24 cellular contexts compared by ENCODE assay signal in the genomic region with DNA sequence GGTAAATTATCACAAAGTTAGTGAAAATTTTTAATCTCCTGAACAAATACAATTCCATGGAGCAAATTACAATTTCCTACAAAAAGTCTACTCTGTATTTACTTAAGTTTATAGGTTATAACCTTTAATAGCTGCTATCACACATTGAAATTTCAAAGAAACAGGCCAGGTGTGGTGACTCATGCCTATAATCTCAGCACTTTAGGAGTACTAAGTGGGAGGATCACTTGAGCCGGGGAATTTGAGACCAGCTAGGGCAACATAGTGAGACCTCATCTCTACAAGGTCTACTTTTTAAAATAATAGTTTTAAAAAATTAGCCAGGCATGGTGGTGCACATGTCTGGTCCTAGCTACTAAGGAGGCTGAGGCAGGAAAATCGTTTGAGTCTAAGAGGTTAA. TPM values are rescaled to one million over a fixed set of nuclear protein-coding genes. Genes with fewer than 3 reads are reported as not detected.
DNase-seq lines count a peak whose midpoint lies in the region; ATAC-seq, FAIRE-seq and TF ChIP-seq lines count a peak whose summit lies in the region.
"Had no signal": no experiment of that assay in that cellular context is flagged by ENCODE, and none has a peak within 500 bp of the region (broad histone marks: within the 10 kb centered on the region; RNA-seq: fewer than 3 reads in every experiment).

No MANE protein-coding gene starts in this region.

- H3K9me3 Mint-ChIP-seq in neural progenitor cell = peaks cover 3% of the 10 kb centered on the region
- H3K9me3 Mint-ChIP-seq in stimulated activated naive CD8-positive, alpha-beta T cell treated with anti-CD3 and anti-CD28 coated beads, Interleukin-15, amount 100 ng/mL, for 72 hours = peaks cover 0 to 6% of the 10 kb centered on the region in 2 donors
- H3K9me3 Mint-ChIP-seq: CD4-positive, alpha-beta T cell had no signal

- no peak overlapping the region for H3K27ac Mint-ChIP-seq in neural progenitor cell
- H3K27ac Mint-ChIP-seq in stimulated activated naive CD8-positive, alpha-beta T cell treated with anti-CD3 and anti-CD28 coated beads, Interleukin-15, amount 100 ng/mL, for 72 hours = no peak overlapping the region
- H3K27ac Mint-ChIP-seq: CD4-positive, alpha-beta T cell had no signal

- H3K9ac ChIP-seq in neural progenitor cell = no peak overlapping the region
- H3K9ac ChIP-seq: BLaER1 had no signal

- H3K9me3 ChIP-seq in left lung (no peaks in the 10 kb centered on the region), neural progenitor cell (ENCODE audit: low read depth) (no peaks in the 10 kb centered on the region)
- H3K9me3 ChIP-seq: BLaER1, Peyer's patch, SJCRH30 had no signal

- H3K4me3 Mint-ChIP-seq in neural progenitor cell = no peak overlapping the region
- H3K4me3 Mint-ChIP-seq in stimulated activated naive CD8-positive, alpha-beta T cell treated with anti-CD3 and anti-CD28 coated beads, Interleukin-15, amount 100 ng/mL, for 72 hours = no peak overlapping the region
- H3K4me3 Mint-ChIP-seq: CD4-positive, alpha-beta T cell had no signal

- H3K4me3 ChIP-seq in LNCaP clone FGC (ENCODE audit: low read depth, low read length) (no peak overlapping the region), bronchial epithelial cell (ENCODE audit: low read depth, low read length) (no peak overlapping the region), left lung (no peak overlapping the region), neural progenitor cell (no peak overlapping the region)
- H3K4me3 ChIP-seq: BLaER1, Peyer's patch, SJCRH30 had no signal

- H3K4me1 ChIP-seq in left lung = peaks cover 0 to 3% of the 10 kb centered on the region in 2 donors
- no peaks in the 10 kb centered on the region for H3K4me1 ChIP-seq in neural progenitor cell
- H3K4me1 ChIP-seq: BLaER1, Peyer's patch, SJCRH30 had no signal

- no peak overlapping the region for H2AFZ ChIP-seq in neural progenitor cell (replicated peaks)

- intact Hi-C loops in left lung (cut with DNase I) = no loop called here

- H3K36me3 ChIP-seq in bronchial epithelial cell (ENCODE audit: control insufficient read depth, insufficient read depth, low read length) (no peaks in the 10 kb centered on the region), left lung (no peaks in the 10 kb centered on the region), neural progenitor cell (no peaks in the 10 kb centered on the region)
- H3K36me3 ChIP-seq: BLaER1, Peyer's patch, SJCRH30 had no signal

- H3K79me2 ChIP-seq in neural progenitor cell (ENCODE audit: low read depth) = no peaks in the 10 kb centered on the region

- H3K4me1 Mint-ChIP-seq in neural progenitor cell = no peaks in the 10 kb centered on the region
- peaks cover 9% of the 10 kb centered on the region for H3K4me1 Mint-ChIP-seq in stimulated activated naive CD8-positive, alpha-beta T cell treated with anti-CD3 and anti-CD28 coated beads, Interleukin-15, amount 100 ng/mL, for 72 hours

- H3K27me3 ChIP-seq in bronchial epithelial cell (ENCODE audit: control insufficient read depth, insufficient read depth, low read length) (no peaks in the 10 kb centered on the region), left lung (no peaks in the 10 kb centered on the region), neural progenitor cell (no peaks in the 10 kb centered on the region)
- H3K27me3 ChIP-seq: BLaER1, Peyer's patch, SJCRH30 had no signal

- no peak for FAIRE-seq in bronchial epithelial cell (lab: Jason Lieb, UNC)

- H3K4me2 ChIP-seq in neural progenitor cell = no peak overlapping the region
- H3K4me2 ChIP-seq: BLaER1 had no signal

- no peak overlapping the region for H3K27ac ChIP-seq in left lung
- no peak overlapping the region for H3K27ac ChIP-seq in neural progenitor cell
- H3K27ac ChIP-seq: BLaER1, Peyer's patch, SJCRH30 had no signal

- DNase-seq in DMS53 (lab: John Stamatoyannopoulos, UW) = peak; percentile 76
- DNase-seq in LNCaP clone FGC (ENCODE audit: low read depth) = peak; percentile 15
- DNase-seq in bronchial epithelial cell (ENCODE audit: low read depth) = peak; percentile 34
- no peak for DNase-seq in left lung
- no peak for DNase-seq in cortex of kidney (lab: John Stamatoyannopoulos, UW)
- no peak for DNase-seq in neural progenitor cell (ENCODE audit: low spot score)
- DNase-seq in stimulated activated naive CD8-positive, alpha-beta T cell treated with anti-CD3 and anti-CD28 coated beads, Interleukin-15, amount 100 ng/mL, for 72 hours = no peak
- DNase-seq: ACHN; CD4-positive, alpha-beta T cell; COR-L47; DMS79 treated with DMSO at 0.1 percent for 48 hours; H7; KBM-7; NCI-H1105; NCI-H146; NCI-H2029; NCI-H2171 treated with DMSO at 0.1 percent for 48 hours; NCI-H446; NCI-H774; Peyer's patch; SJCRH30; T-helper 1 cell had no signal

- no peaks in the 10 kb centered on the region for H4K20me1 ChIP-seq in neural progenitor cell (ENCODE audit: low read depth)
- H4K20me1 ChIP-seq: BLaER1 had no signal

- no peaks in the 10 kb centered on the region for H3K36me3 Mint-ChIP-seq in neural progenitor cell

- TF ChIP-seq CTCF in LNCaP clone FGC (IDR thresholded peaks at IDR 0.05; ENCODE audit: control insufficient read depth, extremely low read depth, insufficient read depth) (no peak), bronchial epithelial cell (IDR thresholded peaks at IDR 0.05; ENCODE audit: insufficient read depth, low read length, severe bottlenecking) (no peak), left lung (IDR thresholded peaks at IDR 0.05) (no peak), neural progenitor cell (IDR thresholded peaks at IDR 0.05) (no peak)

- ATAC-seq in left lung = peak; percentile 50
- ATAC-seq in HG03159 (IDR thresholded peaks at IDR 0.05; ENCODE audit: unreplicated experiment) = no peak
- no peak for ATAC-seq in stimulated activated naive CD8-positive, alpha-beta T cell treated with anti-CD3 and anti-CD28 coated beads, Interleukin-15, amount 100 ng/mL, for 72 hours

- no peaks in the 10 kb centered on the region for H3F3A ChIP-seq in neural progenitor cell (ENCODE audit: low read depth)

- H3K27me3 Mint-ChIP-seq in neural progenitor cell (ENCODE audit: insufficient read depth, low read depth) = peaks cover 2% of the 10 kb centered on the region
- H3K27me3 Mint-ChIP-seq in stimulated activated naive CD8-positive, alpha-beta T cell treated with anti-CD3 and anti-CD28 coated beads, Interleukin-15, amount 100 ng/mL, for 72 hours = no peaks in the 10 kb centered on the region
- H3K27me3 Mint-ChIP-seq: CD4-positive, alpha-beta T cell had no signal

RNA-seq across cellular contexts. Expression of a gene that starts 50.3 kb away (rescaled TPM):
- 344 and 399 TPM in 2 replicates for total RNA-seq in bronchial epithelial cell
- total RNA-seq in left lung = 100 to 1,000 TPM; 168 to 169 TPM
- total RNA-seq in neural progenitor cell (ENCODE audit: low replicate concordance) = 209 and 300 TPM in 2 replicates

RNA-seq across cellular contexts. Expression of a gene that starts 56.0 kb away (rescaled TPM):
- 6.6 and 8.1 TPM in 2 replicates for total RNA-seq in bronchial epithelial cell
- total RNA-seq in left lung = 1 to 10 TPM; 6.7 to 7.9 TPM
- 8.1 and 19.2 TPM in 2 replicates for total RNA-seq in neural progenitor cell (ENCODE audit: low replicate concordance)

Comparison
In these comparisons a context has a peak if more than half of its experiments do, and no peak if none do; other contexts are left out.
1. DNase-seq: peak in DMS53 (single experiment), LNCaP clone FGC (single experiment) and bronchial epithelial cell (single experiment); none in left lung (0 of 2), cortex of kidney (single experiment), neural progenitor cell (single experiment) and stimulated activated naive CD8-positive, alpha-beta T cell treated with anti-CD3 and anti-CD28 coated beads, Interleukin-15, amount 100 ng/mL, for 72 hours (0 of 2).